In the genomic region with DNA sequence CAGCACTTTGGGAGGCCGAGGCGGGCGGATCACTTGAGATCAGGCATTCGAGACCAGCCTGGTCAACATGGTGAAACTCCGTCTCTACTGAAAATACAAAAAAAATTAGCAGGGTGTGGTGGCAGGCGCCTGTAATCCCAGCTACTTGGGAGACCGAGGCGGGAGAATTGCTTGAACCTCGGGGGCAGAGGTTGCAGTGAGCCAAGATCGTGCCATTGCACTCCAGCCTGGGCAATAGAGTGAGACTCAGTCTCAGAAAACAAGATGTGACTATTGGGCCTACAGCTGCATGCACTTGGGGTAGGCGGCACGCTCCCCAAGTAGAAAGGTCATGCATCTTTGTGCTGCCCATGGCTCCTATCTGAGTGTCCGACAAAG, we compare ENCODE assay signal across 16 cellular contexts. TPM values are rescaled to one million over a fixed set of nuclear protein-coding genes. Genes with fewer than 3 reads are reported as not detected.
A peak's percentile ranks its signal among the peaks of the same experiment; 100 is the strongest.
DNase-seq lines count a peak whose midpoint lies in the region; ATAC-seq and TF ChIP-seq lines count a peak whose summit lies in the region.
"Not testable (repeated sequence)": the region's sequence is repeated elsewhere in the genome, so short reads cannot be mapped to it uniquely, and the experiment has no call there.
"Had no signal": no experiment of that assay in that cellular context is flagged by ENCODE, and none has a peak within 500 bp of the region (broad histone marks: within the 10 kb centered on the region; RNA-seq: fewer than 3 reads in every experiment).

No MANE protein-coding gene starts in this region.

- H3K36me3 ChIP-seq in breast epithelium; hepatocyte (replicated peaks; ENCODE audit: insufficient read depth, low read depth); transverse colon: not testable (repeated sequence)
- H3K36me3 ChIP-seq in esophagus squamous epithelium (peaks cover 0 to 24% (median 3%) of the 10 kb centered on the region in 3 donors), stomach smooth muscle (ENCODE audit: control insufficient read depth in 2 of 2, insufficient read depth in 2 of 2, low read length in 2 of 2) (peaks cover 0 to 11% of the 10 kb centered on the region in 2 donors)

- TF ChIP-seq POLR2A in breast epithelium (IDR thresholded peaks at IDR 0.05); esophagus squamous epithelium (IDR thresholded peaks at IDR 0.05); transverse colon (IDR thresholded peaks at IDR 0.05): not testable (repeated sequence)

- not testable (repeated sequence) for H3K27me3 ChIP-seq in breast epithelium; esophagus squamous epithelium; hepatocyte; stomach smooth muscle (ENCODE audit: control insufficient read depth in 1 of 2, insufficient read depth in 2 of 2, low read length in 2 of 2); transverse colon

- not testable (repeated sequence) for H3K9me2 ChIP-seq in hepatocyte (replicated peaks; ENCODE audit: insufficient read depth)

- not testable (repeated sequence) for H3K4me1 Mint-ChIP-seq in HFFc6 (ENCODE audit: low read depth); neural crest cell

- not testable (repeated sequence) for H3K4me2 ChIP-seq in hepatocyte

- not testable (repeated sequence) for H3K4me3 ChIP-seq in breast epithelium; esophagus squamous epithelium; hepatocyte; stomach smooth muscle (ENCODE audit: low read length in 2 of 2); transverse colon

- not testable (repeated sequence) for H3K9me3 Mint-ChIP-seq in HFFc6; activated naive CD4-positive, alpha-beta T cell treated with anti-CD3 and anti-CD28 coated beads, Interleukin-2, amount 50 U/mL, for 72 hours; neural crest cell

- not testable (repeated sequence) for H3K79me2 ChIP-seq in hepatocyte

- ATAC-seq in activated naive CD4-positive, alpha-beta T cell treated with anti-CD3 and anti-CD28 coated beads, Interleukin-2, amount 50 U/mL, for 72 hours, result not testable (repeated sequence)

- H3K4me3 Mint-ChIP-seq in HFFc6, neural crest cell: not testable (repeated sequence)

- H4K20me1 ChIP-seq in hepatocyte (ENCODE audit: insufficient read depth, poor library complexity, severe bottlenecking), result not testable (repeated sequence)

- in situ Hi-C loops in transverse colon (cut with MboI; ENCODE audit: low pct_ligation_motif_present in 1 of 4, low pct_unique_long_range_greater_than_20kb in 1 of 4, low sequenced_read_pairs in 3 of 4), result loop anchor here in 2 of 4 donors (10.0 kb wide), 1 partner anchor 59 kb away; no protein-coding TSS in a partner anchor

- not testable (repeated sequence) for H3K36me3 Mint-ChIP-seq in HFFc6 (ENCODE audit: low read depth); activated naive CD4-positive, alpha-beta T cell treated with anti-CD3 and anti-CD28 coated beads, Interleukin-2, amount 50 U/mL, for 72 hours; neural crest cell (ENCODE audit: low read depth)

- WGBS in esophagus squamous epithelium, 2 donors, result 93 to 97% methylated on average over 11 of the region's 13 CpGs
- 95% methylated on average over 13 of the region's 13 CpGs for WGBS in hepatocyte (ENCODE audit: low lambda C conversion rate, missing lambda C conversion rate)
- WGBS in transverse colon (ENCODE audit: low coverage in 1 of 2), 2 donors, result 93% methylated on average over 3 to 13 of the region's 13 CpGs

- TF ChIP-seq EP300 in transverse colon (IDR thresholded peaks at IDR 0.05; ENCODE audit: low read depth), result not testable (repeated sequence)

- not testable (repeated sequence) for H2AFZ ChIP-seq in hepatocyte

- H3K27ac ChIP-seq in breast epithelium (peak overlapping the region; percentile 48 to 74), esophagus squamous epithelium (peak overlapping the region in 3 of 4 donors; percentile 48 to 75 (median 60)), hepatocyte (peak overlapping the region; percentile 57), stomach smooth muscle (ENCODE audit: low read length) (peak overlapping the region; percentile 62), transverse colon (peak overlapping the region in 3 of 4 donors; percentile 62 to 78 (median 63))

- TF ChIP-seq CTCF in HFFc6 (IDR thresholded peaks at IDR 0.05); breast epithelium (IDR thresholded peaks at IDR 0.05); esophagus squamous epithelium (IDR thresholded peaks at IDR 0.05); hepatocyte (IDR thresholded peaks at IDR 0.05; ENCODE audit: poor library complexity); neural crest cell (conservative IDR thresholded peaks at IDR 0.05); transverse colon (IDR thresholded peaks at IDR 0.05): not testable (repeated sequence)

- intact Hi-C loops in breast epithelium (cut with DNase I; ENCODE audit: low total_unique reads), result loop anchor here (10.0 kb wide), 1 partner anchor 59 kb away; no protein-coding TSS in a partner anchor
- intact Hi-C loops in esophagus squamous epithelium (cut with DNase I); transverse colon (cut with DNase I; ENCODE audit: low total_unique reads): not testable (repeated sequence)

- not testable (repeated sequence) for H3K27me3 Mint-ChIP-seq in HFFc6 (ENCODE audit: insufficient read depth); neural crest cell (ENCODE audit: low read depth)

- H3K9ac ChIP-seq in stomach smooth muscle (ENCODE audit: low read length in 2 of 2), result not testable (repeated sequence)

- H3K9me3 ChIP-seq in breast epithelium; esophagus squamous epithelium; hepatocyte (ENCODE audit: low read depth); stomach smooth muscle (ENCODE audit: control insufficient read depth in 2 of 2, low read length in 2 of 2); transverse colon: not testable (repeated sequence)

- DNase-seq in HFFc6; activated naive CD4-positive, alpha-beta T cell treated with anti-CD3 and anti-CD28 coated beads, Interleukin-2, amount 50 U/mL, for 72 hours (ENCODE audit: low spot score in 2 of 2); breast epithelium (ENCODE audit: low spot score in 2 of 2); esophagus squamous epithelium (lab: John Stamatoyannopoulos, UW); hepatocyte (ENCODE audit: low spot score); neural crest cell (ENCODE audit: low read depth, low spot score); transverse colon: not testable (repeated sequence)

- 0 out of 2 replicates have a peak overlapping the region, but pooled peaks have one; percentile 5 for H3K27ac Mint-ChIP-seq in HFFc6
- peak overlapping the region; percentile 18 to 81 for H3K27ac Mint-ChIP-seq in activated naive CD4-positive, alpha-beta T cell treated with anti-CD3 and anti-CD28 coated beads, Interleukin-2, amount 50 U/mL, for 72 hours
- H3K27ac Mint-ChIP-seq in neural crest cell (ENCODE audit: unreplicated experiment), result peak overlapping the region; percentile 92

- not testable (repeated sequence) for H3K4me1 ChIP-seq in breast epithelium
- H3K4me1 ChIP-seq in esophagus squamous epithelium (peaks cover 4 to 38% (median 15%) of the 10 kb centered on the region in 3 donors), hepatocyte (ENCODE audit: insufficient read depth) (peaks cover 38% of the 10 kb centered on the region), stomach smooth muscle (ENCODE audit: control insufficient read depth, insufficient read depth, low read length) (peaks cover 52% of the 10 kb centered on the region), transverse colon (peaks cover 9 to 23% (median 21%) of the 10 kb centered on the region in 4 donors)

RNA-seq across cellular contexts. Expression of a gene that starts 17.2 kb away (rescaled TPM):
- total RNA-seq in HFFc6 (2021; fragmentation: NEBNext Ultra II Directional; extraction: Animal tissue kit (Norgen Biotek cat#: 25700)), result not detected
- not detected for total RNA-seq in activated naive CD4-positive, alpha-beta T cell treated with anti-CD3 and anti-CD28 coated beads, Interleukin-2, amount 50 U/mL, for 72 hours
- total RNA-seq in breast epithelium, result under 1 TPM in 2 of 3 donors, not detected in 1; 0.15 to 0.33 TPM
- total RNA-seq in esophagus squamous epithelium, result not detected
- not detected in 2 replicates for total RNA-seq in hepatocyte
- polyA plus RNA-seq in hepatocyte, result 0.10 and 0.56 TPM in 2 replicates
- not detected in 2 replicates for total RNA-seq in neural crest cell
- total RNA-seq in transverse colon, result not detected
- total RNA-seq: CD4-positive, alpha-beta T cell; CD8-positive, alpha-beta memory T cell; GM23248; H1 had no signal
- polyA plus RNA-seq: A549; CD14-positive monocyte; CD8-positive, alpha-beta memory T cell; GM12878; GM23248; H1 had no signal

RNA-seq across cellular contexts. Expression of a gene that starts 21.2 kb away (rescaled TPM):
- 1 to 10 TPM in 1 of 6 experiments, under 1 TPM in 5; 0.43 to 1.4 (median 0.64) TPM for total RNA-seq in HFFc6 (2021; fragmentation: NEBNext Ultra II Directional; extraction: Animal tissue kit (Norgen Biotek cat#: 25700))
- total RNA-seq in activated naive CD4-positive, alpha-beta T cell treated with anti-CD3 and anti-CD28 coated beads, Interleukin-2, amount 50 U/mL, for 72 hours, result 1 to 10 TPM; 2.2 to 4.8 TPM
- 1 to 10 TPM; 3.7 to 10.0 (median 7.2) TPM for total RNA-seq in breast epithelium
- total RNA-seq in esophagus squamous epithelium, result 1 to 10 TPM; 1.6 to 6.3 (median 2.0) TPM
- 0.96 and 1.8 TPM in 2 replicates for total RNA-seq in hepatocyte
- polyA plus RNA-seq in hepatocyte, result 2.5 and 3.0 TPM in 2 replicates
- total RNA-seq in neural crest cell, result 3.6 and 4.5 TPM in 2 replicates
- 1 to 10 TPM; 2.0 to 8.2 (median 4.4) TPM for total RNA-seq in transverse colon
- polyA plus RNA-seq: CD14-positive monocyte had no signal

RNA-seq across cellular contexts. Expression of a gene that starts 26.0 kb away (rescaled TPM):
- total RNA-seq in HFFc6 (2021; fragmentation: NEBNext Ultra II Directional; extraction: Animal tissue kit (Norgen Biotek cat#: 25700)), result not detected
- total RNA-seq in activated naive CD4-positive, alpha-beta T cell treated with anti-CD3 and anti-CD28 coated beads, Interleukin-2, amount 50 U/mL, for 72 hours, result not detected
- 10 to 100 TPM; 12.6 to 20.6 (median 20.3) TPM for total RNA-seq in breast epithelium
- 10 to 100 TPM in 2 of 4 donors, 1 to 10 TPM in 2; 2.8 to 32.4 (median 8.9) TPM for total RNA-seq in esophagus squamous epithelium
- total RNA-seq in hepatocyte, result 6.4 and 6.5 TPM in 2 replicates
- 4.6 and 5.1 TPM in 2 replicates for polyA plus RNA-seq in hepatocyte
- 1.5 and 1.8 TPM in 2 replicates for total RNA-seq in neural crest cell
- 10 to 100 TPM; 13.9 to 46.8 (median 16.4) TPM for total RNA-seq in transverse colon
- total RNA-seq: CD4-positive, alpha-beta T cell; CD8-positive, alpha-beta memory T cell; GM23248 had no signal
- polyA plus RNA-seq: CD14-positive monocyte; CD8-positive, alpha-beta memory T cell; GM12878; GM23248 had no signal

RNA-seq across cellular contexts. Expression of a gene that starts 39.8 kb away (rescaled TPM):
- 10 to 100 TPM; 18.5 to 32.1 (median 22.8) TPM for total RNA-seq in HFFc6 (2021; fragmentation: NEBNext Ultra II Directional; extraction: Animal tissue kit (Norgen Biotek cat#: 25700))
- total RNA-seq in activated naive CD4-positive, alpha-beta T cell treated with anti-CD3 and anti-CD28 coated beads, Interleukin-2, amount 50 U/mL, for 72 hours, result 10 to 100 TPM; 34.2 to 36.6 TPM
- 10 to 100 TPM; 21.6 to 26.7 (median 24.4) TPM for total RNA-seq in breast epithelium
- total RNA-seq in esophagus squamous epithelium, result 10 to 100 TPM; 12.1 to 20.8 (median 16.6) TPM
- 15.2 and 18.7 TPM in 2 replicates for total RNA-seq in hepatocyte
- 13.6 and 17.5 TPM in 2 replicates for polyA plus RNA-seq in hepatocyte
- 37.0 and 40.8 TPM in 2 replicates for total RNA-seq in neural crest cell
- total RNA-seq in transverse colon, result 10 to 100 TPM; 12.4 to 22.1 (median 16.3) TPM

RNA-seq across cellular contexts. Expression of a gene that starts 48.6 kb away (rescaled TPM):
- not detected for total RNA-seq in HFFc6 (2021; fragmentation: NEBNext Ultra II Directional; extraction: Animal tissue kit (Norgen Biotek cat#: 25700))
- not detected for total RNA-seq in activated naive CD4-positive, alpha-beta T cell treated with anti-CD3 and anti-CD28 coated beads, Interleukin-2, amount 50 U/mL, for 72 hours
- total RNA-seq in breast epithelium (not detected), esophagus squamous epithelium (not detected), hepatocyte (6.5 and 8.8 TPM in 2 replicates), neural crest cell (not detected in 2 replicates), transverse colon (100 to 1,000 TPM in 2 of 4 donors, 10 to 100 TPM in 1, 1 to 10 TPM in 1; 3.4 to 150 (median 121) TPM)
- 5.8 and 8.6 TPM in 2 replicates for polyA plus RNA-seq in hepatocyte
- total RNA-seq: CD4-positive, alpha-beta T cell; CD8-positive, alpha-beta memory T cell; GM23248; H1; H7 had no signal
- polyA plus RNA-seq: CD14-positive monocyte; CD8-positive, alpha-beta memory T cell; GM23248; H1 had no signal

Comparison
In these comparisons a context has a peak if more than half of its experiments do, and no peak if none do; other contexts are left out.
1. H3K27ac Mint-ChIP-seq: peak in every context shown above with its lines; median percentile 92 in neural crest cell; 50 in activated naive CD4-positive, alpha-beta T cell treated with anti-CD3 and anti-CD28 coated beads, Interleukin-2, amount 50 U/mL, for 72 hours; 5 in HFFc6.